Comparison of ENCODE assay signal across 29 cellular contexts in genomic region chr10:125177641-125178640, GRCh38.
"Had no signal": no experiment of that assay in that cellular context is flagged by ENCODE, and none has a peak within 500 bp of the region (broad histone marks: within the 10 kb centered on the region; RNA-seq: fewer than 3 reads in every experiment).

No MANE protein-coding gene starts in this region.

- ATAC-seq: foreskin keratinocyte; gastroesophageal sphincter; heart right ventricle; left colon; left ventricle myocardium superior; lower lobe of right lung; natural killer cell treated with Interleukin-12 subunit alpha and Interleukin-12 subunit beta and Interleukin-15 and Interleukin-18, amount 100 ng/mL, for 72 hours; stimulated activated effector memory CD8-positive, alpha-beta T cell treated with anti-CD3 and anti-CD28 coated beads, Interleukin-12 subunit alpha, Interleukin-12 subunit beta, amount 100 ng/mL, for 72 hours had no signal

- H3K27me3 ChIP-seq: thyroid gland had no signal

- H3K4me1 ChIP-seq: esophagus muscularis mucosa, foreskin keratinocyte, gastroesophageal sphincter, heart right ventricle, lower lobe of right lung, parathyroid adenoma, sigmoid colon, stomach, thyroid gland had no signal

- H3K36me3 Mint-ChIP-seq: naive B cell; natural killer cell treated with Interleukin-12 subunit alpha and Interleukin-12 subunit beta and Interleukin-15 and Interleukin-18, amount 100 ng/mL, for 72 hours; stimulated activated effector memory CD8-positive, alpha-beta T cell treated with anti-CD3 and anti-CD28 coated beads, Interleukin-12 subunit alpha, Interleukin-12 subunit beta, amount 100 ng/mL, for 72 hours; type B pancreatic cell had no signal

- FAIRE-seq: endothelial cell of umbilical vein, islet of Langerhans had no signal

- H3K9me3 ChIP-seq: lower lobe of right lung, neutrophil, sigmoid colon, thyroid gland had no signal

- H3K4me1 Mint-ChIP-seq: naive B cell; stimulated activated effector memory CD8-positive, alpha-beta T cell treated with anti-CD3 and anti-CD28 coated beads, Interleukin-12 subunit alpha, Interleukin-12 subunit beta, amount 100 ng/mL, for 72 hours had no signal

- H3K79me2 ChIP-seq: parathyroid adenoma had no signal

- H3K9ac ChIP-seq: parathyroid adenoma had no signal

- H2AFZ ChIP-seq: parathyroid adenoma had no signal

- H3K27ac Mint-ChIP-seq: dendritic cell treated with granulocyte-macrophage colony-stimulating factor and Interleukin-4, amounts not matched to agents 40 ng/mL and 50 ng/mL, for 4 days; naive B cell; natural killer cell treated with Interleukin-12 subunit alpha and Interleukin-12 subunit beta and Interleukin-15 and Interleukin-18, amount 100 ng/mL, for 72 hours; progenitor cell of endocrine pancreas; stimulated activated effector memory CD8-positive, alpha-beta T cell treated with anti-CD3 and anti-CD28 coated beads, Interleukin-12 subunit alpha, Interleukin-12 subunit beta, amount 100 ng/mL, for 72 hours; type B pancreatic cell had no signal

- H3K4me3 Mint-ChIP-seq: dendritic cell treated with granulocyte-macrophage colony-stimulating factor and Interleukin-4, amounts not matched to agents 40 ng/mL and 50 ng/mL, for 4 days; naive B cell; natural killer cell treated with Interleukin-12 subunit alpha and Interleukin-12 subunit beta and Interleukin-15 and Interleukin-18, amount 100 ng/mL, for 72 hours; neural crest cell; stimulated activated effector memory CD8-positive, alpha-beta T cell treated with anti-CD3 and anti-CD28 coated beads, Interleukin-12 subunit alpha, Interleukin-12 subunit beta, amount 100 ng/mL, for 72 hours; type B pancreatic cell had no signal

- H3K4me3 ChIP-seq: esophagus muscularis mucosa, gastroesophageal sphincter, heart right ventricle, lower lobe of right lung, sigmoid colon, skin epidermis, stomach, thyroid gland had no signal

- H3K27ac ChIP-seq: esophagus muscularis mucosa, foreskin keratinocyte, gastroesophageal sphincter, heart right ventricle, lower lobe of right lung, neutrophil, parathyroid adenoma, sigmoid colon, skin epidermis, stomach, thyroid gland had no signal

- H3K9me3 Mint-ChIP-seq: dendritic cell treated with granulocyte-macrophage colony-stimulating factor and Interleukin-4, amounts not matched to agents 40 ng/mL and 50 ng/mL, for 4 days; type B pancreatic cell had no signal

- DNase-seq: caudate nucleus; cerebellar nuclear complex; effector CD8-positive, alpha-beta T cell; foreskin keratinocyte; heart right ventricle; hippocampal formation; left colon; left ventricle myocardium superior; lower lobe of right lung; naive B cell; sigmoid colon; stimulated activated CD4-positive, alpha-beta T cell treated with anti-CD3 and anti-CD28 coated beads, Interleukin-15, amount 100 ng/mL, for 24 hours; stimulated activated CD4-positive, alpha-beta T cell treated with anti-CD3 and anti-CD28 coated beads, Interleukin-2, amount 100 ng/mL, for 48 hours; stimulated activated naive CD4-positive, alpha-beta T cell treated with Interleukin-2 at 50 U/mL for 16 hours; stomach; thyroid gland had no signal

- H3K36me3 ChIP-seq: esophagus muscularis mucosa, gastroesophageal sphincter, heart right ventricle, lower lobe of right lung, neutrophil, sigmoid colon, stomach, thyroid gland had no signal
